ENCODE assay signal across 8 cellular contexts in genomic region chr10:3171488-3171887, GRCh38. TPM values are rescaled to one million over a fixed set of nuclear protein-coding genes. Genes with fewer than 3 reads are reported as not detected.
DNase-seq lines count a peak whose midpoint lies in the region; FAIRE-seq and TF ChIP-seq lines count a peak whose summit lies in the region.
"Not testable (repeated sequence)": the region's sequence is repeated elsewhere in the genome, so short reads cannot be mapped to it uniquely, and the experiment has no call there.

No MANE protein-coding gene starts in this region.

- not testable (repeated sequence) for H3K9me3 Mint-ChIP-seq in CD4-positive, alpha-beta memory T cell; astrocyte (ENCODE audit: unreplicated experiment)

- CTCF ChIA-PET in CD4-positive, alpha-beta memory T cell (lab: Charles Lee; ENCODE audit: partially characterized antibody), result not testable (repeated sequence)

- H3K4me1 ChIP-seq in CD4-positive, alpha-beta memory T cell (ENCODE audit: insufficient read depth, low read length), result peaks cover 16% of the 10 kb centered on the region
- H3K4me1 ChIP-seq in Karpas-422 (ENCODE audit: low read length) (peaks cover 19% of the 10 kb centered on the region), testis (peaks cover 22% of the 10 kb centered on the region)
- not testable (repeated sequence) for H3K4me1 ChIP-seq in astrocyte (ENCODE audit: insufficient read depth, low read length); osteoblast (ENCODE audit: insufficient read depth, low read length)

- peaks cover 35 to 39% of the 10 kb centered on the region in 2 donors for H3K36me3 Mint-ChIP-seq in CD4-positive, alpha-beta memory T cell
- H3K36me3 Mint-ChIP-seq in astrocyte (ENCODE audit: low read depth, unreplicated experiment), result peaks cover 20% of the 10 kb centered on the region

- not testable (repeated sequence) for H4K20me1 ChIP-seq in Karpas-422 (ENCODE audit: insufficient read depth, low read depth, low read length)
- H4K20me1 ChIP-seq in astrocyte (ENCODE audit: insufficient read depth, low read length), result peaks cover 34% of the 10 kb centered on the region
- peaks cover 24% of the 10 kb centered on the region for H4K20me1 ChIP-seq in osteoblast (ENCODE audit: insufficient read depth, low read length)

- peaks cover 10 to 22% (median 14%) of the 10 kb centered on the region in 4 donors for H3K4me1 Mint-ChIP-seq in CD4-positive, alpha-beta memory T cell
- not testable (repeated sequence) for H3K4me1 Mint-ChIP-seq in astrocyte (ENCODE audit: low read depth, unreplicated experiment)

- H3K27ac Mint-ChIP-seq in CD4-positive, alpha-beta memory T cell, result peak overlapping the region; percentile 86 to 95 (median 92)
- H3K27ac Mint-ChIP-seq in astrocyte (ENCODE audit: unreplicated experiment), result peak overlapping the region; percentile 91

- peak overlapping the region; percentile 87 to 93 (median 90) for H3K4me3 Mint-ChIP-seq in CD4-positive, alpha-beta memory T cell
- peak overlapping the region; percentile 96 for H3K4me3 Mint-ChIP-seq in astrocyte (ENCODE audit: unreplicated experiment)

- not testable (repeated sequence) for TF ChIP-seq CTCF in WI38 (IDR thresholded peaks at IDR 0.05; ENCODE audit: low read depth, low read length); astrocyte (IDR thresholded peaks at IDR 0.05; ENCODE audit: insufficient read depth, low read depth, low read length); epithelial cell of esophagus (IDR thresholded peaks at IDR 0.05; ENCODE audit: insufficient read depth, low read depth, low read length, missing control alignments); kidney epithelial cell (IDR thresholded peaks at IDR 0.05; ENCODE audit: insufficient read depth, low read length, poor library complexity, severe bottlenecking); osteoblast (IDR thresholded peaks at IDR 0.05; ENCODE audit: extremely low read depth, low read depth, low read length); testis (IDR thresholded peaks at IDR 0.05)

- 73% methylated on average over 11 of the region's 11 CpGs for WGBS in testis, 2 donors

- H3K27ac ChIP-seq in CD4-positive, alpha-beta memory T cell (ENCODE audit: low read depth, low read length); Karpas-422 (ENCODE audit: low read length): not testable (repeated sequence)
- peak overlapping the region; percentile 94 for H3K27ac ChIP-seq in astrocyte (ENCODE audit: low read depth, low read length)
- peak overlapping the region; percentile 96 for H3K27ac ChIP-seq in osteoblast (ENCODE audit: low read depth, low read length)
- peak overlapping the region in 1 of 2 donors; percentile 81 for H3K27ac ChIP-seq in testis

- H3K79me2 ChIP-seq in Karpas-422 (ENCODE audit: low read length) (peaks cover 18% of the 10 kb centered on the region), astrocyte (ENCODE audit: insufficient read depth, low read length) (peaks cover 44% of the 10 kb centered on the region), osteoblast (ENCODE audit: insufficient read depth, low read length) (peaks cover 47% of the 10 kb centered on the region)

- FAIRE-seq in astrocyte (lab: Jason Lieb, UNC), result not testable (repeated sequence)

- H3K36me3 ChIP-seq in CD4-positive, alpha-beta memory T cell (ENCODE audit: insufficient read depth, low read length), result peaks cover 29% of the 10 kb centered on the region
- not testable (repeated sequence) for H3K36me3 ChIP-seq in Karpas-422 (ENCODE audit: insufficient read depth, low read length); kidney epithelial cell (ENCODE audit: control insufficient read depth, insufficient read depth, low read length); testis (ENCODE audit: low read depth, missing control alignments)
- H3K36me3 ChIP-seq in astrocyte (ENCODE audit: insufficient read depth, low read length) (peaks cover 29% of the 10 kb centered on the region), osteoblast (ENCODE audit: insufficient read depth, low read length) (peaks cover 38% of the 10 kb centered on the region)

- intact Hi-C loops in CD4-positive, alpha-beta memory T cell (cut with micrococcal nuclease); testis (cut with DNase I; ENCODE audit: low total_unique reads): not testable (repeated sequence)

- DNase-seq in CD4-positive, alpha-beta memory T cell; Karpas-422; astrocyte (ENCODE audit: low read depth); epithelial cell of esophagus (ENCODE audit: low read depth); kidney epithelial cell (ENCODE audit: low read depth); osteoblast (ENCODE audit: insufficient read length, low spot score, missing footprints); testis: not testable (repeated sequence)

- not testable (repeated sequence) for H3K27me3 Mint-ChIP-seq in CD4-positive, alpha-beta memory T cell; astrocyte (ENCODE audit: low read depth, unreplicated experiment)

- not testable (repeated sequence) for H3K9me2 ChIP-seq in Karpas-422 (replicated peaks; ENCODE audit: insufficient read depth, low read length)

- POLR2A ChIA-PET in CD4-positive, alpha-beta memory T cell (lab: Charles Lee; ENCODE audit: partially characterized antibody), result not testable (repeated sequence)

- H3K9ac ChIP-seq in Karpas-422 (ENCODE audit: low read length), result peak overlapping the region; percentile 93
- H3K9ac ChIP-seq in astrocyte (ENCODE audit: low read length), result peak overlapping the region; percentile 97

- peak overlapping the region in 1 of 2 donors; percentile 81 for H3K4me3 ChIP-seq in CD4-positive, alpha-beta memory T cell (ENCODE audit: low read length in 2 of 2)
- H3K4me3 ChIP-seq in Karpas-422 (ENCODE audit: low read length) (peak overlapping the region; percentile 99), WI38 (ENCODE audit: low read depth, low read length) (peak overlapping the region; percentile 91), astrocyte (ENCODE audit: insufficient read depth, low read depth, low read length) (peak overlapping the region; percentile 80), epithelial cell of esophagus (ENCODE audit: low read length) (peak overlapping the region; percentile 79), kidney epithelial cell (ENCODE audit: low read depth, low read length) (peak overlapping the region; percentile 94), osteoblast (ENCODE audit: insufficient read depth, low read length) (peak overlapping the region; percentile 87), testis (peak overlapping the region; percentile 84 to 90)

- TF ChIP-seq POLR2A in testis (IDR thresholded peaks at IDR 0.05), result not testable (repeated sequence)

- H2AFZ ChIP-seq in Karpas-422 (ENCODE audit: low read length); astrocyte (ENCODE audit: low read depth, low read length); osteoblast (ENCODE audit: low read length): not testable (repeated sequence)

- H3K9me3 ChIP-seq in CD4-positive, alpha-beta memory T cell (ENCODE audit: control insufficient read depth in 1 of 2, low read length in 2 of 2); Karpas-422 (ENCODE audit: low read length); astrocyte (ENCODE audit: insufficient read depth, low read depth, low read length); osteoblast (ENCODE audit: low read depth, low read length); testis: not testable (repeated sequence)

- H3K27me3 ChIP-seq in CD4-positive, alpha-beta memory T cell (ENCODE audit: insufficient read depth, low read length); Karpas-422 (ENCODE audit: low read length); astrocyte (ENCODE audit: insufficient read depth, low read length); kidney epithelial cell (ENCODE audit: control insufficient read depth, insufficient read depth, low read length); testis: not testable (repeated sequence)
- H3K27me3 ChIP-seq in osteoblast (ENCODE audit: insufficient read depth, low read length), result peaks cover 13% of the 10 kb centered on the region

- H3K4me2 ChIP-seq in Karpas-422 (ENCODE audit: low read depth, low read length, poor library complexity, severe bottlenecking) (peak overlapping the region; percentile 100), astrocyte (ENCODE audit: low read length) (peak overlapping the region; percentile 81), osteoblast (ENCODE audit: insufficient read depth, low read length) (peak overlapping the region; percentile 63)

RNA-seq across cellular contexts. Expression of gene PITRM1, which starts 1.1 kb away (rescaled TPM):
- 10 to 100 TPM; 78.5 to 80.7 TPM for total RNA-seq in CD4-positive, alpha-beta memory T cell
- polyA plus RNA-seq in CD4-positive, alpha-beta memory T cell, result 10 to 100 TPM; 25.5 to 47.6 TPM
- total RNA-seq in Karpas-422 (2014; rRNA removed; shearing (Covaris generic); ENCODE audit: low replicate concordance), result 29.5 and 33.7 TPM in 2 replicates
- total RNA-seq in astrocyte, result 80.4 and 81.3 TPM in 2 replicates
- total RNA-seq in kidney epithelial cell, result 74.1 and 76.9 TPM in 2 replicates
- 89.8 and 92.8 TPM in 2 replicates for total RNA-seq in osteoblast
- 100 to 1,000 TPM; 125 to 162 TPM for total RNA-seq in testis
- polyA plus RNA-seq in testis (ENCODE audit: insufficient read depth, low read depth, low replicate concordance), result 109 TPM
